Comparison of ENCODE assay signal across 10 cellular contexts in genomic region chr7:130712416-130712815, GRCh38. TPM values are rescaled to one million over a fixed set of nuclear protein-coding genes. Genes with fewer than 3 reads are reported as not detected.
"Had no signal": no experiment of that assay in that cellular context is flagged by ENCODE, and none has a peak within 500 bp of the region (broad histone marks: within the 10 kb centered on the region; RNA-seq: fewer than 3 reads in every experiment).

No MANE protein-coding gene starts in this region.

- DNase-seq: GOT3, H9, HCEC 1CT, HFFc6, KG1 had no signal

- ATAC-seq: HepG2 had no signal

- H3K27ac ChIP-seq: HL-60 had no signal

- FAIRE-seq: H54, HepG2 had no signal

RNA-seq across cellular contexts. Expression of gene KLF14, which starts 21.6 kb away (rescaled TPM):
- total RNA-seq: H9, HepG2, HFFc6 had no signal
- polyA plus RNA-seq: HepG2 had no signal

RNA-seq across cellular contexts. Expression of gene TSGA13, which starts 26.1 kb away (rescaled TPM):
- total RNA-seq: H9, HepG2, HFFc6, HT1080 had no signal
- polyA plus RNA-seq: HepG2, IgD-negative memory B cell had no signal
